Comparison of ENCODE assay signal across 26 cellular contexts in the genomic region with DNA sequence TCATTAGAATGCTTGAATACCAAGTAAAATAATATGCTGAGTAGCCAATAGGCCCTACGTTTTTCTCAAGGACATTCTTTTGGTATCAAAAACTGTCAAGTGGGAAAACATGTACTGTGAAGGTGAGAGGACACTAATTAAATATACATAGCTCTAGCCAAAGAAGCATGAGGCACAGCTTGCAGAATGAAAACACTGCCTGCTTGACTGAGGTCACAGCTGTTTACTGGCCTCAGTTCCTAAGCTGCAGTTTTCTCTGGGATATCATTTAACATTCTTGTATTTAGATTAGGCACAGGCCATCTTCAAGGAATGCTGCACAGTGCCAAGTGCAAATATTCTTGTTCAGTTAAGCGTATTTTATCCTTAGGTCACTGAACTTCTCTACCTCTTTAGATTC.
"Had no signal": no experiment of that assay in that cellular context is flagged by ENCODE, and none has a peak within 500 bp of the region (broad histone marks: within the 10 kb centered on the region; RNA-seq: fewer than 3 reads in every experiment).

No MANE protein-coding gene starts in this region.

- H3K27me3 Mint-ChIP-seq: activated naive CD8-positive, alpha-beta T cell; stimulated activated memory B cell treated with anti-CD40 and anti-IgM and Interleukin-4, amounts not matched to agents 10 μg/mL and 1 μg/mL and 100 μg/mL, for 72 hours had no signal

- H3K4me1 Mint-ChIP-seq: stimulated activated memory B cell treated with anti-CD40 and anti-IgM and Interleukin-4, amounts not matched to agents 10 μg/mL and 1 μg/mL and 100 μg/mL, for 72 hours had no signal

- H3K27ac Mint-ChIP-seq: activated naive CD8-positive, alpha-beta T cell; nephron progenitor cell; stimulated activated memory B cell treated with anti-CD40 and anti-IgM and Interleukin-4, amounts not matched to agents 10 μg/mL and 1 μg/mL and 100 μg/mL, for 72 hours had no signal

- ATAC-seq: body of pancreas; gastrocnemius medialis; mucosa of descending colon; sciatic nerve; stimulated activated memory B cell treated with anti-CD40 and anti-IgM and Interleukin-4, amounts not matched to agents 10 μg/mL and 1 μg/mL and 100 μg/mL, for 72 hours had no signal

- H3K36me3 Mint-ChIP-seq: activated naive CD8-positive, alpha-beta T cell; stimulated activated memory B cell treated with anti-CD40 and anti-IgM and Interleukin-4, amounts not matched to agents 10 μg/mL and 1 μg/mL and 100 μg/mL, for 72 hours had no signal

- H3K9me3 Mint-ChIP-seq: nephron progenitor cell had no signal

- H3K4me1 ChIP-seq: body of pancreas, gastrocnemius medialis, stomach, tibial artery had no signal

- H3K79me2 ChIP-seq: hepatocyte had no signal

- H3K36me3 ChIP-seq: gastrocnemius medialis, neutrophil, stomach, tibial artery had no signal

- H3K27ac ChIP-seq: body of pancreas, gastrocnemius medialis, hepatocyte, neutrophil, stomach, tibial artery, VCaP had no signal

- H3K4me2 ChIP-seq: hepatocyte had no signal

- H3K9me3 ChIP-seq: body of pancreas, gastrocnemius medialis, mucosa of descending colon, neutrophil, stomach, tibial artery had no signal

- DNase-seq: activated CD4-positive, alpha-beta T cell treated with anti-CD3 and anti-CD28 coated beads for 48 hours; activated CD4-positive, alpha-beta T cell treated with anti-CD3 and anti-CD28 coated beads, Interleukin-2, amount 50 U/mL, for 48 hours; activated CD8-positive, alpha-beta memory T cell treated with anti-CD3 and anti-CD28 coated beads for 24 hours; activated effector memory CD4-positive, alpha-beta T cell treated with Interleukin-2 at 50 U/mL for 16 hours; activated naive CD4-positive, alpha-beta T cell treated with Interleukin-2 at 50 U/mL for 16 hours; anterior cingulate cortex; body of pancreas; dermis blood vessel endothelial cell; effector CD8-positive, alpha-beta T cell; gastrocnemius medialis; islet precursor cell; mesenchymal stem cell; mucosa of descending colon; nephron progenitor cell; small intestine; stimulated activated CD4-positive, alpha-beta T cell treated with anti-CD3 and anti-CD28 coated beads, Interleukin-1b, Interleukin-23, amount 100 ng/mL, for 48 hours; stimulated activated CD4-positive, alpha-beta T cell treated with anti-CD3 and anti-CD28 coated beads, Interleukin-4, amount 100 ng/mL, for 4 hours; stimulated activated CD8-positive, alpha-beta memory T cell treated with anti-CD3 and anti-CD28 coated beads, Interleukin-4, amount 100 ng/mL, for 48 hours; stomach; tibial artery had no signal

- H2AFZ ChIP-seq: hepatocyte had no signal

- H3K27me3 ChIP-seq: body of pancreas, gastrocnemius medialis, hepatocyte, neutrophil, stomach, tibial artery had no signal

- H3K4me3 Mint-ChIP-seq: activated naive CD8-positive, alpha-beta T cell; nephron progenitor cell; stimulated activated memory B cell treated with anti-CD40 and anti-IgM and Interleukin-4, amounts not matched to agents 10 μg/mL and 1 μg/mL and 100 μg/mL, for 72 hours had no signal

- H3K4me3 ChIP-seq: body of pancreas, gastrocnemius medialis, hepatocyte, mucosa of descending colon, stomach, tibial artery had no signal
